Comparison of ENCODE assay signal across 20 cellular contexts in the genomic region with DNA sequence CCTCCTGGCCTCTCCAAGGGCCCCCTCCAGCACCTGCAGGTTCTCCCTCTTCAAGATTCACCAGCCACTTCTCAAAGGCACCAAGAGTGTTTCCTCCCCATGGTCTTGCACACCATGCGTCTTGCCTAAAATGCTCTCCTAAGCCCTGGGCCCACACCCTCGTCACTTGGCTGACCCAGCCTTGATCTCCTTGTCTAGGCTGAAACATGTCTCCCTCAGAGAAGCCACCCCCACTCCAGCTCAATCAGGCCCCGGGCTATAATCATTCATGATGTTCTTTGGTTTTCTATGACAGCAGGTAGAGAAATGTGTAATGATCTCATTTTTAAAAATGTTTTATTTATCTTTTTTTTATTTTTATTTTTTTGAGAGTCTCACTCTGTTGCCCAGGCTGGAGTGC.
"Had no signal": no experiment of that assay in that cellular context is flagged by ENCODE, and none has a peak within 500 bp of the region (broad histone marks: within the 10 kb centered on the region; RNA-seq: fewer than 3 reads in every experiment).

No MANE protein-coding gene starts in this region.

- H3K9me3 Mint-ChIP-seq: activated naive CD4-positive, alpha-beta T cell treated with anti-CD3 and anti-CD28 coated beads, Interleukin-2, amount 50 U/mL, for 24 hours; central memory CD8-positive, alpha-beta T cell; T-helper 1 cell treated with Interleukin-12 subunit alpha and Interleukin-12 subunit beta and Interleukin-4 antibody, amounts not matched to agents 30 μg/mL and 1 μg/mL, for 36 hours had no signal

- DNase-seq: activated CD4-positive, alpha-beta T cell treated with anti-CD3 and anti-CD28 coated beads for 4 hours; activated CD8-positive, alpha-beta memory T cell treated with anti-CD3 and anti-CD28 coated beads, Interleukin-2, amount 50 U/mL, for 48 hours; activated CD8-positive, alpha-beta T cell treated with anti-CD3 and anti-CD28 coated beads, Interleukin-2, amount 10 ng/mL, durations not matched to agents 7 days and 5 days; activated effector memory CD4-positive, alpha-beta T cell treated with Interleukin-2 at 50 U/mL for 16 hours; activated naive CD4-positive, alpha-beta T cell; activated T-cell treated with anti-CD3 and anti-CD28 coated beads, Interleukin-2, amount 50 U/mL, for 1 hour; aorta; MV-4-11; NCI-H1092 treated with DMSO at 0.1 percent for 48 hours; NCI-H1436; NCI-H1694 treated with DMSO at 0.1 percent for 48 hours; NCI-H2029 treated with DMSO at 0.1 percent for 48 hours; NCI-H510A treated with DMSO at 0.1 percent for 48 hours; Peyer's patch; SHP77 treated with DMSO at 0.1 percent for 48 hours had no signal

- H3K36me3 ChIP-seq: MG63, Peyer's patch had no signal

- H3K9me3 ChIP-seq: MG63, Peyer's patch had no signal

- H3K27me3 ChIP-seq: MG63, Peyer's patch had no signal

- H3K4me3 ChIP-seq: MG63, Peyer's patch had no signal

- H3K27ac Mint-ChIP-seq: activated CD8-positive, alpha-beta T cell treated with anti-CD3 and anti-CD28 coated beads, Interleukin-2, amount 10 ng/mL, durations not matched to agents 7 days and 5 days; activated naive CD4-positive, alpha-beta T cell treated with anti-CD3 and anti-CD28 coated beads, Interleukin-2, amount 50 U/mL, for 24 hours; T-helper 1 cell treated with Interleukin-12 subunit alpha and Interleukin-12 subunit beta and Interleukin-4 antibody, amounts not matched to agents 30 μg/mL and 1 μg/mL, for 36 hours had no signal

- H3K4me1 ChIP-seq: Peyer's patch had no signal

- ATAC-seq: activated CD4-positive, CD25-positive, alpha-beta regulatory T cell treated with anti-CD3 and anti-CD28 coated beads, Interleukin-2, amount 50 U/mL, for 24 hours; activated CD8-positive, alpha-beta T cell treated with anti-CD3 and anti-CD28 coated beads, Interleukin-2, amount 10 ng/mL, durations not matched to agents 7 days and 5 days had no signal

- H3K27ac ChIP-seq: Peyer's patch had no signal

- H3K27me3 Mint-ChIP-seq: activated naive CD4-positive, alpha-beta T cell treated with anti-CD3 and anti-CD28 coated beads, Interleukin-2, amount 50 U/mL, for 24 hours; central memory CD8-positive, alpha-beta T cell had no signal

- H3K4me3 Mint-ChIP-seq: activated CD8-positive, alpha-beta T cell treated with anti-CD3 and anti-CD28 coated beads, Interleukin-2, amount 10 ng/mL, durations not matched to agents 7 days and 5 days; activated naive CD4-positive, alpha-beta T cell treated with anti-CD3 and anti-CD28 coated beads, Interleukin-2, amount 50 U/mL, for 24 hours; central memory CD8-positive, alpha-beta T cell; T-helper 1 cell treated with Interleukin-12 subunit alpha and Interleukin-12 subunit beta and Interleukin-4 antibody, amounts not matched to agents 30 μg/mL and 1 μg/mL, for 36 hours had no signal

- H3K4me1 Mint-ChIP-seq: activated naive CD4-positive, alpha-beta T cell treated with anti-CD3 and anti-CD28 coated beads, Interleukin-2, amount 50 U/mL, for 24 hours; central memory CD8-positive, alpha-beta T cell had no signal
